Comparison of ENCODE assay signal across 30 cellular contexts in the genomic region with DNA sequence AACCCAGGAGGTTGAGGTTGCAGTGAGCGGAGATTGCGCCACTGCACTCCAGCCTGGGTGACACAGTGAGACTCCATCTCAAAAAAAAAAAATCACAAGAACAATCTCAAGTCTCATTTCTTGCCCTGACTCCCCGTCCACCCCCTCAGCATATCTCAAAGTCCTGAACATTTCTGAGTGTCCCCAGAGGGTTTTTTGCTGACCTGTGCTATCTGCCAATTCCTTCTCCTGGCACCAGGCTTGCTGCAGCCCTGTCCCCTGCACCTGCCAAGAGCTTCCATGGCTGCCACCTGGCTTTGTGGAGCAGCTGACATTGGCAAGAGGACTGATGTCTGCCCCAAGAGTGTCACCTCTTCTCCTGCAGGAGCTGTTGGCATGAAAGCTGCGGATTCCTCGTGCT. TPM values are rescaled to one million over a fixed set of nuclear protein-coding genes. Genes with fewer than 3 reads are reported as not detected.
"Had no signal": no experiment of that assay in that cellular context is flagged by ENCODE, and none has a peak within 500 bp of the region (broad histone marks: within the 10 kb centered on the region; RNA-seq: fewer than 3 reads in every experiment).

No MANE protein-coding gene starts in this region.

- ATAC-seq: natural killer cell; psoas muscle; right cardiac atrium; sciatic nerve; stimulated activated memory B cell treated with anti-CD40 and anti-IgM and Interleukin-4, amounts not matched to agents 10 μg/mL and 1 μg/mL and 100 μg/mL, for 72 hours; stimulated activated naive CD8-positive, alpha-beta T cell treated with anti-CD3 and anti-CD28 coated beads, Interleukin-15, amount 100 ng/mL, for 72 hours; stimulated activated naive CD8-positive, alpha-beta T cell treated with anti-CD3 and anti-CD28 coated beads, Interleukin-15, Interleukin-2, amounts not matched to agents 100 U/mL and 50 U/mL, for 24 hours; upper lobe of right lung had no signal

- H3K27ac ChIP-seq: neural progenitor cell, ovary, parathyroid adenoma, psoas muscle, skin epidermis, spleen, suprapubic skin, testis, tibial artery, transverse colon, upper lobe of right lung, uterus had no signal

- H3K4me3 ChIP-seq: neural progenitor cell, ovary, psoas muscle, skin epidermis, smooth muscle cell, spleen, suprapubic skin, testis, tibial artery, transverse colon, upper lobe of right lung, uterus had no signal

- DNase-seq: natural killer cell; occipital lobe; ovary; posterior cingulate gyrus; psoas muscle; right cardiac atrium; spleen; stimulated activated CD4-positive, alpha-beta T cell treated with anti-CD3 and anti-CD28 coated beads, Interleukin-12 subunit alpha, Interleukin-12 subunit beta, amount 100 ng/mL, for 4 hours; stimulated activated CD4-positive, alpha-beta T cell treated with anti-CD3 and anti-CD28 coated beads, Interleukin-1b, Interleukin-23, amount 100 ng/mL, for 48 hours; stimulated activated CD4-positive, alpha-beta T cell treated with anti-CD3 and anti-CD28 coated beads, Interleukin-4, amount 100 ng/mL, for 1 hour; stimulated activated CD4-positive, alpha-beta T cell treated with anti-CD3 and anti-CD28 coated beads, Interleukin-4, amount 100 ng/mL, for 4 hours; stimulated activated CD8-positive, alpha-beta memory T cell treated with anti-CD3 and anti-CD28 coated beads, Interleukin-4, amount 100 ng/mL, for 48 hours; stimulated activated naive CD4-positive, alpha-beta T cell; stimulated activated naive CD8-positive, alpha-beta T cell treated with anti-CD3 and anti-CD28 coated beads, Interleukin-15, amount 100 ng/mL, for 72 hours; stimulated activated naive CD8-positive, alpha-beta T cell treated with anti-CD3 and anti-CD28 coated beads, Interleukin-15, Interleukin-2, amounts not matched to agents 100 U/mL and 50 U/mL, for 24 hours; substantia nigra; testis; tibial artery; transverse colon; upper lobe of right lung; uterus had no signal

- H3K4me2 ChIP-seq: neural progenitor cell, smooth muscle cell had no signal

- H3K4me1 ChIP-seq: neural progenitor cell, parathyroid adenoma, psoas muscle, spleen, suprapubic skin, testis, tibial artery, transverse colon, upper lobe of right lung, uterus had no signal

- H3K9me3 ChIP-seq: ovary, psoas muscle, suprapubic skin, testis, tibial artery, transverse colon, upper lobe of right lung, uterus had no signal

RNA-seq across cellular contexts. Expression of gene PTPRT, which starts 54.9 kb away (rescaled TPM):
- total RNA-seq: natural killer cell, osteoblast, renal cortical epithelial cell had no signal
